26 cellular contexts compared by ENCODE assay signal in genomic region chr7:38671901-38672559, GRCh38. TPM values are rescaled to one million over a fixed set of nuclear protein-coding genes. Genes with fewer than 3 reads are reported as not detected.
DNase-seq lines count a peak whose midpoint lies in the region; ATAC-seq, FAIRE-seq and TF ChIP-seq lines count a peak whose summit lies in the region.
"Had no signal": no experiment of that assay in that cellular context is flagged by ENCODE, and none has a peak within 500 bp of the region (broad histone marks: within the 10 kb centered on the region; RNA-seq: fewer than 3 reads in every experiment).

No MANE protein-coding gene starts in this region.

- intact Hi-C loops in GM12878 (cut with micrococcal nuclease; ENCODE audit: unreplicated experiment): no loop called here

- H2AK5ac ChIP-seq in neuronal stem cell (ENCODE audit: low read depth, low read length): no peak overlapping the region

- no peaks in the 10 kb centered on the region for H3K79me1 ChIP-seq in neuronal stem cell (ENCODE audit: low read depth, low read length)

- H2BK12ac ChIP-seq in neuronal stem cell (ENCODE audit: low read length): no peak overlapping the region

- CTCF ChIA-PET in GM12878 (lab: Yijun Ruan, JAX): no interaction called here

- TF ChIP-seq RAD21 in GM12878 (IDR thresholded peaks at IDR 0.05; ENCODE audit: insufficient read depth, low read depth, low read length): no peak

- no peak for TF ChIP-seq POLR2A in GM12878 (IDR thresholded peaks at IDR 0.05; ENCODE audit: low read depth, low read length)

- BruUV-seq in GM12878 (replicated peaks; lab: Mats Ljungman, UMichigan): no TSS peak

- no peak for TF ChIP-seq CTCF in GM12878 (IDR thresholded peaks at IDR 0.05 in 2 of 3, conservative IDR thresholded peaks at IDR 0.05 in 1 of 3; ENCODE audit: control insufficient read depth in 2 of 3, extremely low read depth in 1 of 3, insufficient read depth in 1 of 3, low read depth in 3 of 3, low read length in 3 of 3)

- H3K4ac ChIP-seq in neuronal stem cell (ENCODE audit: low read length): no peak overlapping the region

- H2BK5ac ChIP-seq in neuronal stem cell (ENCODE audit: low read length): no peak overlapping the region

- H3K79me2 ChIP-seq in Karpas-422 (ENCODE audit: low read length): no peaks in the 10 kb centered on the region
- no peaks in the 10 kb centered on the region for H3K79me2 ChIP-seq in GM12878 (ENCODE audit: control insufficient read depth, insufficient read depth, low read length)

- no peaks in the 10 kb centered on the region for H3K27me3 ChIP-seq in Karpas-422 (ENCODE audit: low read length)
- H3K27me3 ChIP-seq in GM12878 (replicated peaks in 1 of 2; ENCODE audit: control insufficient read depth in 2 of 2, insufficient read depth in 2 of 2, low read length in 1 of 2): no peaks in the 10 kb centered on the region; a peak in 1 of 4 replicates
- no peaks in the 10 kb centered on the region for H3K27me3 ChIP-seq in neuronal stem cell (ENCODE audit: control insufficient read depth in 3 of 3, insufficient read depth in 3 of 3, low read depth in 1 of 3, low read length in 3 of 3)
- H3K27me3 ChIP-seq: body of pancreas, suprapubic skin had no signal

- no peak for FAIRE-seq in GM12878 (lab: Jason Lieb, UNC)
- FAIRE-seq: endometrium, HTR-8/SVneo had no signal

- H3K36me3 ChIP-seq in Karpas-422 (ENCODE audit: insufficient read depth, low read length): no peaks in the 10 kb centered on the region
- no peaks in the 10 kb centered on the region for H3K36me3 ChIP-seq in GM12878 (ENCODE audit: control insufficient read depth in 2 of 2, insufficient read depth in 2 of 2, low read length in 1 of 2)
- H3K36me3 ChIP-seq in neuronal stem cell (replicated peaks in 1 of 2; ENCODE audit: control insufficient read depth in 2 of 2, insufficient read depth in 2 of 2, low read length in 2 of 2): no peaks in the 10 kb centered on the region
- H3K36me3 ChIP-seq: suprapubic skin had no signal

- in situ Hi-C loops in GM12878 (cut with MboI): no loop called here

- POLR2A ChIA-PET in GM12878 (lab: Charles Lee): no interaction called here

- H2BK120ac ChIP-seq in neuronal stem cell (ENCODE audit: low read depth, low read length): no peak overlapping the region

- H3K9me3 ChIP-seq in Karpas-422 (ENCODE audit: low read length) (no peaks in the 10 kb centered on the region), GM12878 (replicated peaks; ENCODE audit: control insufficient read depth, insufficient read depth, low read length) (no peaks in the 10 kb centered on the region), neuronal stem cell (replicated peaks in 1 of 2; ENCODE audit: control insufficient read depth in 2 of 2, insufficient read depth in 1 of 2, low read depth in 1 of 2, low read length in 2 of 2) (no peaks in the 10 kb centered on the region)
- H3K9me3 ChIP-seq: body of pancreas, suprapubic skin had no signal

- H2BK15ac ChIP-seq in neuronal stem cell (ENCODE audit: low read length): no peak overlapping the region

- H3K18ac ChIP-seq in neuronal stem cell (ENCODE audit: low read length): no peak overlapping the region

- H3K9me2 ChIP-seq in Karpas-422 (replicated peaks; ENCODE audit: insufficient read depth, low read length): no peaks in the 10 kb centered on the region

- no peak overlapping the region for H3K14ac ChIP-seq in neuronal stem cell (ENCODE audit: low read length)

- H2AFZ ChIP-seq in Karpas-422 (ENCODE audit: low read length): no peak overlapping the region
- H2AFZ ChIP-seq in GM12878 (ENCODE audit: control insufficient read depth, low read depth, low read length): no peak overlapping the region
- H2AFZ ChIP-seq in neuronal stem cell (ENCODE audit: low read length): no peak overlapping the region

- SMC1A ChIA-PET in GM12878 (lab: Charles Lee; ENCODE audit: uncharacterized antibody, unreplicated experiment): no interaction called here

- H3K4me1 ChIP-seq in Karpas-422 (ENCODE audit: low read length): peaks cover 10% of the 10 kb centered on the region
- no peaks in the 10 kb centered on the region for H3K4me1 ChIP-seq in GM12878 (ENCODE audit: control insufficient read depth, insufficient read depth, low read length)
- H3K4me1 ChIP-seq in neuronal stem cell (ENCODE audit: control insufficient read depth in 2 of 2, insufficient read depth in 1 of 2, low read depth in 1 of 2, low read length in 2 of 2): peaks cover 0 to 3% of the 10 kb centered on the region in 2 donors
- H3K4me1 ChIP-seq: body of pancreas, suprapubic skin had no signal

- 6% methylated on average over 7 of the region's 7 CpGs for WGBS in GM12878 (ENCODE audit: insufficient coverage, insufficient replicate concordance, low lambda C conversion rate, missing lambda C conversion rate)
- no CpG with 5 or more reads among the region's 7 CpGs for WGBS in neuronal stem cell (ENCODE audit: extremely low coverage in 2 of 2, insufficient read length in 2 of 2, insufficient replicate concordance in 1 of 2), 2 donors

- H3K4me2 ChIP-seq in Karpas-422 (ENCODE audit: low read depth, low read length, poor library complexity, severe bottlenecking) (no peak overlapping the region), GM12878 (ENCODE audit: control insufficient read depth, insufficient read depth) (no peak overlapping the region), neuronal stem cell (ENCODE audit: insufficient read depth, low read length, poor library complexity, severe bottlenecking) (no peak overlapping the region)

- no peak overlapping the region for H4K8ac ChIP-seq in neuronal stem cell (ENCODE audit: low read depth, low read length)

- H3K9ac ChIP-seq in Karpas-422 (ENCODE audit: low read length): no peak overlapping the region
- no peak overlapping the region for H3K9ac ChIP-seq in GM12878 (ENCODE audit: control insufficient read depth, insufficient read depth, low read length)
- H3K9ac ChIP-seq in neuronal stem cell (ENCODE audit: low read depth, low read length, poor library complexity): no peak overlapping the region

- ATAC-seq in GM18511 (IDR thresholded peaks at IDR 0.05; ENCODE audit: unreplicated experiment) (peak; percentile 77), GM21529 (IDR thresholded peaks at IDR 0.05; ENCODE audit: unreplicated experiment) (peak; percentile 79), GM12878 (no peak)
- ATAC-seq: body of pancreas, HCT116, natural killer cell, T-cell had no signal

- H3K4me3 ChIP-seq in Karpas-422 (ENCODE audit: low read length): no peak overlapping the region
- H3K4me3 ChIP-seq in GM12878: no peak overlapping the region
- H3K4me3 ChIP-seq in neuronal stem cell (ENCODE audit: low read length in 2 of 2): no peak overlapping the region
- H3K4me3 ChIP-seq: body of pancreas, skin epidermis, suprapubic skin had no signal

- no peak for TF ChIP-seq EP300 in GM12878 (IDR thresholded peaks at IDR 0.05; ENCODE audit: borderline replicate concordance in 1 of 2, control insufficient read depth in 1 of 2, low read depth in 2 of 2, low read length in 2 of 2)

- no peaks in the 10 kb centered on the region for H4K20me1 ChIP-seq in Karpas-422 (ENCODE audit: insufficient read depth, low read depth, low read length)
- no peaks in the 10 kb centered on the region for H4K20me1 ChIP-seq in GM12878 (ENCODE audit: control insufficient read depth, insufficient read depth)

- no peak overlapping the region for H4K91ac ChIP-seq in neuronal stem cell (ENCODE audit: low read depth, low read length, poor library complexity)

- H3K27ac ChIP-seq in Karpas-422 (ENCODE audit: low read length): no peak overlapping the region
- no peak overlapping the region for H3K27ac ChIP-seq in GM12878 (ENCODE audit: control insufficient read depth, insufficient read depth)
- H3K27ac ChIP-seq in neuronal stem cell (replicated peaks; ENCODE audit: low read length): no peak overlapping the region
- H3K27ac ChIP-seq: body of pancreas, skin epidermis, suprapubic skin had no signal

- RAD21 ChIA-PET in GM12878 (lab: Charles Lee; ENCODE audit: unreplicated experiment): no interaction called here

- peak; percentile 47 for DNase-seq in Karpas-422
- DNase-seq in GM12878 (ENCODE audit: low read depth, low spot score): no peak
- no peak for DNase-seq in neuronal stem cell (ENCODE audit: low spot score)
- no peak for DNase-seq in NCI-H2196 (lab: John Stamatoyannopoulos, UW; ENCODE audit: unreplicated experiment)
- DNase-seq in NCI-H1092 (lab: John Stamatoyannopoulos, UW): no peak
- DNase-seq in NCI-H2227 (lab: John Stamatoyannopoulos, UW; ENCODE audit: unreplicated experiment): no peak
- DNase-seq: activated naive CD8-positive, alpha-beta T cell treated with anti-CD3 and anti-CD28 coated beads for 36 hours; body of pancreas; hippocampal formation; islet precursor cell; natural killer cell; NCI-H187 treated with DMSO at 0.1 percent for 48 hours; posterior cingulate gyrus; Right ventricle myocardium superior; stimulated activated CD4-positive, alpha-beta T cell treated with anti-CD3 and anti-CD28 coated beads, Interleukin-4, amount 100 ng/mL, for 24 hours had no signal

- no peak overlapping the region for H3K23ac ChIP-seq in neuronal stem cell (ENCODE audit: low read depth, low read length, poor library complexity)

TF ChIP-seq in GM12878, 131 proteins besides CTCF, POLR2A, EP300 and RAD21 (continues in another document):
- TF ChIP-seq BHLHE40 (IDR thresholded peaks at IDR 0.05; ENCODE audit: borderline replicate concordance in 1 of 2, low read depth in 2 of 2, low read length in 1 of 2): peak in 1 of 2 experiments; percentile 52; a peak in 1 of 4 replicates

RNA-seq across cellular contexts. Expression of gene AMPH, which starts 40.9 kb away (rescaled TPM):
- total RNA-seq in Karpas-422 (2014; rRNA removed; shearing (Covaris generic); ENCODE audit: low replicate concordance): not detected in 2 replicates
- total RNA-seq in GM12878 (2013; cell fraction: nucleolus; rRNA removed): not detected in 2 replicates
- total RNA-seq in GM12878 (2014; rRNA removed) (0.11 and 0.16 TPM in 2 replicates), GM12878 (2014; rRNA removed; fragmentation: Illumina TruSeq; extraction: Trizol) (0.04 TPM in 1 of 2 replicates, not detected in the other), GM12878 (2021) (0.19 TPM in 1 of 2 replicates, not detected in the other)
- not detected for polyA plus RNA-seq in GM12878 (2011; ENCODE audit: low read depth)
- polyA plus RNA-seq in GM12878 (2011; rRNA removed) (0.03 TPM in 1 of 2 replicates, not detected in the other), GM12878 (2014; fragmentation: Illumina TruSeq; extraction: Trizol) (0.03 TPM in 1 of 2 replicates, not detected in the other), GM12878 (2014; fragmentation: Nextera tagmentation; extraction: Ambion mirVana) (under 1 TPM; 0.07 to 0.24 TPM), GM12878 (2014; rRNA removed) (0.09 and 0.48 TPM in 2 replicates), GM12878 (2016; fragmentation: Nextera tagmentation; extraction: Ambion mirVana) (under 1 TPM; 0.07 to 0.20 TPM)
- polyA plus RNA-seq in GM12878 (2011; cell fraction: cytosol; rRNA removed): not detected in 2 replicates
- polyA plus RNA-seq in GM12878 (2011; cell fraction: nucleus; rRNA removed): 0.04 TPM in 1 of 2 replicates, not detected in the other
- polyA plus RNA-seq in GM12878 (2012): 0.08 TPM in 1 of 2 replicates, not detected in the other
- polyA minus RNA-seq in GM12878 (2011; rRNA and poly(A)+ RNA removed): not detected in 2 replicates
- polyA minus RNA-seq in GM12878 (2011; cell fraction: cytosol; rRNA and poly(A)+ RNA removed): not detected in 2 replicates
- polyA minus RNA-seq in GM12878 (2011; cell fraction: nucleus; rRNA and poly(A)+ RNA removed): not detected in 2 replicates
- polyA plus RNA-seq in neuronal stem cell (2013, experiment 1 of 2): 26.4 TPM
- 26.2 TPM for polyA plus RNA-seq in neuronal stem cell (2013, experiment 2 of 2)
- total RNA-seq: activated naive CD8-positive, alpha-beta T cell treated with anti-CD3 and anti-CD28 coated beads for 36 hours; activated T-helper 1 cell treated with anti-CD3 and anti-CD28 coated beads, Interleukin-12 subunit alpha, Interleukin-12 subunit beta, Interleukin-2, Interleukin-4 antibody, amounts not matched to agents 30 ng/mL and 10 ng/mL and 1 ng/mL, durations not matched to agents 14 hours and 24 hours and 36 hours; lung microvascular endothelial cell; NCI-H460; T-cell had no signal
